11 cellular contexts compared by ENCODE assay signal in genomic region chr18:36075862-36076587, GRCh38. TPM values are rescaled to one million over a fixed set of nuclear protein-coding genes. Genes with fewer than 3 reads are reported as not detected.
DNase-seq lines count a peak whose midpoint lies in the region; ATAC-seq and TF ChIP-seq lines count a peak whose summit lies in the region.
"Had no signal": no experiment of that assay in that cellular context is flagged by ENCODE, and none has a peak within 500 bp of the region (broad histone marks: within the 10 kb centered on the region; RNA-seq: fewer than 3 reads in every experiment).

No MANE protein-coding gene starts in this region.

- no peaks in the 10 kb centered on the region for H3K36me3 ChIP-seq in lower lobe of right lung

- H3K9me3 ChIP-seq in lower lobe of right lung, result peaks cover 3% of the 10 kb centered on the region

- H3K4me1 ChIP-seq in lower lobe of right lung, result no peaks in the 10 kb centered on the region

- no peak overlapping the region for H3K27ac Mint-ChIP-seq in stimulated activated effector memory CD8-positive, alpha-beta T cell treated with anti-CD3 and anti-CD28 coated beads, Interleukin-12 subunit alpha, Interleukin-12 subunit beta, amount 100 ng/mL, for 72 hours
- H3K27ac Mint-ChIP-seq: natural killer cell treated with Interleukin-12 subunit alpha and Interleukin-12 subunit beta and Interleukin-15 and Interleukin-18, amount 100 ng/mL, for 72 hours had no signal

- peaks cover 7% of the 10 kb centered on the region for H3K9me3 Mint-ChIP-seq in stimulated activated effector memory CD8-positive, alpha-beta T cell treated with anti-CD3 and anti-CD28 coated beads, Interleukin-12 subunit alpha, Interleukin-12 subunit beta, amount 100 ng/mL, for 72 hours

- no peak overlapping the region for H3K27ac ChIP-seq in lower lobe of right lung

- DNase-seq in EL (peak; percentile 79), SW480 (ENCODE audit: low spot score) (peak; percentile 64), lower lobe of right lung (no peak), NCI-H1436 (lab: John Stamatoyannopoulos, UW) (no peak), NCI-H524 (lab: John Stamatoyannopoulos, UW) (no peak)
- DNase-seq in stimulated activated effector memory CD8-positive, alpha-beta T cell treated with anti-CD3 and anti-CD28 coated beads, Interleukin-12 subunit alpha, Interleukin-12 subunit beta, amount 100 ng/mL, for 72 hours (ENCODE audit: low spot score in 2 of 2), result no peak
- DNase-seq: activated CD4-positive, CD25-positive, alpha-beta regulatory T cell; effector CD8-positive, alpha-beta T cell had no signal

- H3K4me1 Mint-ChIP-seq in stimulated activated effector memory CD8-positive, alpha-beta T cell treated with anti-CD3 and anti-CD28 coated beads, Interleukin-12 subunit alpha, Interleukin-12 subunit beta, amount 100 ng/mL, for 72 hours, result no peaks in the 10 kb centered on the region

- no peak overlapping the region for H3K4me3 ChIP-seq in lower lobe of right lung

- no peaks in the 10 kb centered on the region for H3K36me3 Mint-ChIP-seq in stimulated activated effector memory CD8-positive, alpha-beta T cell treated with anti-CD3 and anti-CD28 coated beads, Interleukin-12 subunit alpha, Interleukin-12 subunit beta, amount 100 ng/mL, for 72 hours

- TF ChIP-seq CTCF in lower lobe of right lung (IDR thresholded peaks at IDR 0.05), result no peak

- H3K27me3 ChIP-seq in lower lobe of right lung (ENCODE audit: low read depth), result no peaks in the 10 kb centered on the region

- intact Hi-C loops in lower lobe of right lung (cut with DNase I), result no loop called here

- H3K4me3 Mint-ChIP-seq in stimulated activated effector memory CD8-positive, alpha-beta T cell treated with anti-CD3 and anti-CD28 coated beads, Interleukin-12 subunit alpha, Interleukin-12 subunit beta, amount 100 ng/mL, for 72 hours, result no peak overlapping the region
- H3K4me3 Mint-ChIP-seq: natural killer cell treated with Interleukin-12 subunit alpha and Interleukin-12 subunit beta and Interleukin-15 and Interleukin-18, amount 100 ng/mL, for 72 hours had no signal

- peak; percentile 53 for ATAC-seq in HG03378 (IDR thresholded peaks at IDR 0.05; ENCODE audit: unreplicated experiment)
- ATAC-seq in lower lobe of right lung, result peak; percentile 64 to 72
- no peak for ATAC-seq in HG03342 (IDR thresholded peaks at IDR 0.05; ENCODE audit: unreplicated experiment)
- ATAC-seq in stimulated activated effector memory CD8-positive, alpha-beta T cell treated with anti-CD3 and anti-CD28 coated beads, Interleukin-12 subunit alpha, Interleukin-12 subunit beta, amount 100 ng/mL, for 72 hours, result no peak
- ATAC-seq: natural killer cell treated with Interleukin-12 subunit alpha and Interleukin-12 subunit beta and Interleukin-15 and Interleukin-18, amount 100 ng/mL, for 72 hours had no signal

RNA-seq across cellular contexts. Expression of gene RPRD1A, which starts 8.7 kb away (rescaled TPM):
- 39.1 TPM for total RNA-seq in lower lobe of right lung

RNA-seq across cellular contexts. Expression of gene SLC39A6, which starts 53.1 kb away (rescaled TPM):
- 28.9 TPM for total RNA-seq in lower lobe of right lung

RNA-seq across cellular contexts. Expression of gene ELP2, which starts 53.7 kb away (rescaled TPM):
- total RNA-seq in lower lobe of right lung, result 62.2 TPM

Comparison
In these comparisons a context has a peak if more than half of its experiments do, and no peak if none do; other contexts are left out.
1. DNase-seq: peak in EL (single experiment) and SW480 (single experiment); none in lower lobe of right lung (single experiment), stimulated activated effector memory CD8-positive, alpha-beta T cell treated with anti-CD3 and anti-CD28 coated beads, Interleukin-12 subunit alpha, Interleukin-12 subunit beta, amount 100 ng/mL, for 72 hours (0 of 2), NCI-H1436 (single experiment) and NCI-H524 (0 of 2).
2. ATAC-seq: peak in HG03378 (single experiment) and lower lobe of right lung (2 of 2); none in HG03342 (single experiment) and stimulated activated effector memory CD8-positive, alpha-beta T cell treated with anti-CD3 and anti-CD28 coated beads, Interleukin-12 subunit alpha, Interleukin-12 subunit beta, amount 100 ng/mL, for 72 hours (single experiment).